2 cellular contexts compared by ENCODE assay signal in the genomic region with DNA sequence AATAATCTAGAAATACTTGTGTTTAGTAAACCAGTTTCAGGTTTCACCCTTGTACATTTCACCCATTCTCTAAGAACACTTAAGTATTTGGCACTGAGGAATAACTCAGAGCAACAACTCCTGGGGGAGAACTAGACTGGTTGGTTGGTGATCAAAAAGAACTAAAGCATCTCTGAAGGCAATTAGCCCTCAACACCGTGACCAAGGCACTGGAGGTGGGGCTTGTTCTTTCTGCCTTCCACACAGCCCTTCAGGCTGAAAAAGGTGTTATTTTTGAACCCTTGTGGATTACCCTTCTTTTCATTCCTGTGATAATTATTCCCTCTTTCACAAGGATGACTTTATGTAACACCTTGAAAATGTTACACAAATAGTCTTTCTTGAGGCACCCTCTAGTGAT. TPM values are rescaled to one million over a fixed set of nuclear protein-coding genes. Genes with fewer than 3 reads are reported as not detected.
"Had no signal": no experiment of that assay in that cellular context is flagged by ENCODE, and none has a peak within 500 bp of the region (broad histone marks: within the 10 kb centered on the region; RNA-seq: fewer than 3 reads in every experiment).

No MANE protein-coding gene starts in this region.

RNA-seq across cellular contexts. Expression of a gene that starts 44.2 kb away (rescaled TPM):
- total RNA-seq: lung microvascular endothelial cell, thoracic aorta had no signal
